10 cellular contexts compared by ENCODE assay signal in the genomic region with DNA sequence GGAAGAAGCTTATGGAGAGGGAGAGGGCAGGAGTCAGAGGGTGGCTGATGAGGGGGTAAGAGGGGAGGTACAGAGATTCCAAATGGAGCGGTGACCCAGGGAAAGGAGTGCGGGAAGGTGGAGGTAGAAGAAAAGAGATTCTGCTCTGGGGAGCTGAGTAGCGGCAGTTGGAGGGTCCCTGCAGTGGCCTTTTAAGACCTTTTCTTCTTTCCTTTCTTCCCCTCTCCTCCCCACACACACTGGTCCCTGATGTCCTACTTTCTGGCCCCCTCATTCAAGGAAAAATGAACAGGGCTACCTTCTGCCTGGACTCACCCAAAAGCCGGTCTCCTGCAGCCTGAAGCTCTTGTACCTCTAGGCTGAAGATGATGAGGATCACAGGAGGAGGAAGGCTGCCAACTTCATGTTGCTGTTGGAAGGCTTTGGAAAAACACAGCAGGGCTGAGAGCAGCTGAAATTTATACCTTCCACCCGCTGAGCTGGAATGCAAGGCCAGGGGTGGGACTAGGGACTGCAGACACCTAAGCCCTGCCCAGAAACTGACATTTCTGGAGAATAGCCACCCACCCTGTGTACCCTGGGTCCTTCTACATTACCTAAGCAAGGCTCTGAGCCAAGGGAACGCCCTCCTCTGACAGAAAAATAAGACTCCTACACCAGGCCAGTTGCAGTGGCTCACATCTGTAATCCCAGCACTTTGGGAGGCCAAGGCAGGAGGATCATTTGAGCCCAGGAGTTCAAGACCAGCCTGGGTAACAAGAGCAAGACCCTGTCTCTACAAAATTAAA.
DNase-seq lines count a peak whose midpoint lies in the region; ATAC-seq lines count a peak whose summit lies in the region.
"Had no signal": no experiment of that assay in that cellular context is flagged by ENCODE, and none has a peak within 500 bp of the region (broad histone marks: within the 10 kb centered on the region; RNA-seq: fewer than 3 reads in every experiment).

No MANE protein-coding gene starts in this region.

- ATAC-seq in HG03280 (IDR thresholded peaks at IDR 0.05; ENCODE audit: unreplicated experiment) (no peak), HG03571 (IDR thresholded peaks at IDR 0.05; ENCODE audit: unreplicated experiment) (no peak)

- peak; percentile 35 for DNase-seq in SIG-M5 treated with dmso at 0.1 percent for 504 hours (lab: John Stamatoyannopoulos, UW; ENCODE audit: unreplicated experiment)
- no peak for DNase-seq in SIG-M5 (lab: John Stamatoyannopoulos, UW)
- DNase-seq in amniotic epithelial cell (ENCODE audit: low read depth): peak; percentile 61
- DNase-seq in kidney glomerular epithelial cell (lab: John Stamatoyannopoulos, UW): peak; percentile 19
- no peak for DNase-seq in HuH-7.5 (ENCODE audit: low spot score)
- no peak for DNase-seq in activated gamma-delta T cell treated with Interleukin-2 at 50 U/mL for 16 hours
- DNase-seq: 8988T; effector CD8-positive, alpha-beta T cell had no signal

Comparison
In these comparisons a context has a peak if more than half of its experiments do, and no peak if none do; other contexts are left out.
1. DNase-seq: peak in SIG-M5 treated with dmso at 0.1 percent for 504 hours (single experiment), amniotic epithelial cell (single experiment) and kidney glomerular epithelial cell (single experiment); none in SIG-M5 (single experiment), HuH-7.5 (single experiment) and activated gamma-delta T cell treated with Interleukin-2 at 50 U/mL for 16 hours (single experiment).